In the genomic region with DNA sequence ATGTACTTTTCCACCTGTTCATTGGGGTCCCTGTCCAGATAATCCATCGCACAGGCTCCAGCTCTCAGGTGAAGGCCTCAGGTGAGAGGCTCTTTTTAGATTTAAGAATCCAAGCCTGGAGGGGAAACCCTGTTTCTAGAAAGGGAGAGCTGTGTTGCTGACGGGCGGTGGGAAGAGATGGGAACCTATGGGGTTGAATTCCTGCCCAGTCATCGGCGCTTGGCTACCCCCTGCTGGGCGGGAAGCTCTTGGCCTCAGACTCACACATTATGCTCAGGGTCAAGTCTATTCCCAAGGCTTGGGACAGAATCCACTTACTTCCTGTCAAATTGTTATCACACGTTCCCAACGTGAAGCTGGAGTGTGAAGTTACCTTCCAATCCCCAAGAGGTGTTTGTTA, we compare ENCODE assay signal across 8 cellular contexts.
A peak's percentile ranks its signal among the peaks of the same experiment; 100 is the strongest.
DNase-seq lines count a peak whose midpoint lies in the region; ATAC-seq and TF ChIP-seq lines count a peak whose summit lies in the region.

No MANE protein-coding gene starts in this region.

- peak; percentile 74 for DNase-seq in PC-3
- peak; percentile 16 for DNase-seq in fibroblast of the conjunctiva (ENCODE audit: low read depth)
- DNase-seq in sigmoid colon = peak; percentile 89
- no peak for DNase-seq in GM19238 (ENCODE audit: insufficient read length, low spot score)
- no peak for DNase-seq in T-helper 17 cell
- DNase-seq in activated CD4-positive, alpha-beta T cell treated with anti-CD3 and anti-CD28 coated beads, Interleukin-2, amount 10 ng/mL, durations not matched to agents 24 days and 14 days = no peak

- ATAC-seq in PC-3 = peak; percentile 85
- ATAC-seq in GM18858 (IDR thresholded peaks at IDR 0.05; ENCODE audit: unreplicated experiment) = no peak
- no peak for ATAC-seq in T-helper 17 cell

- no peak overlapping the region for H3K4me2 ChIP-seq in PC-3 (ENCODE audit: low read length)

- BruUV-seq in PC-3 (replicated peaks; lab: Mats Ljungman, UMichigan) = no TSS peak

- no peak overlapping the region for H3K4me3 Mint-ChIP-seq in T-helper 17 cell
- H3K4me3 Mint-ChIP-seq in activated CD4-positive, alpha-beta T cell treated with anti-CD3 and anti-CD28 coated beads, Interleukin-2, amount 10 ng/mL, durations not matched to agents 24 days and 14 days = no peak overlapping the region

- TF ChIP-seq CTCF in HEK293 (tag by site-specific recombination; IDR thresholded peaks at IDR 0.05) (peak; percentile 23; the same call in 1 of the 2 replicates), PC-3 (conservative IDR thresholded peaks at IDR 0.05; ENCODE audit: low read depth, low read length) (peak; percentile 84), sigmoid colon (IDR thresholded peaks at IDR 0.05) (peak; percentile 27 to 51 (median 45))

- H3K4me1 ChIP-seq in HEK293 (ENCODE audit: control insufficient read depth, insufficient read depth, low read length) (peaks cover 4% of the 10 kb centered on the region; the same call in 1 of the 2 replicates), PC-3 (ENCODE audit: insufficient read depth, low read length) (no peaks in the 10 kb centered on the region), sigmoid colon (peaks cover 0 to 50% (median 27%) of the 10 kb centered on the region in 4 donors)

- no peak for TF ChIP-seq EP300 in sigmoid colon (IDR thresholded peaks at IDR 0.05)

- 19 to 24% methylated on average over 8 of the region's 8 CpGs for WGBS in sigmoid colon, 2 donors

- H3F3A ChIP-seq in PC-3 (ENCODE audit: low read length, unreplicated experiment) = no peaks in the 10 kb centered on the region

- H4K20me1 ChIP-seq in PC-3 (ENCODE audit: low read length) = no peaks in the 10 kb centered on the region

- H3K36me3 ChIP-seq in HEK293 (ENCODE audit: control insufficient read depth in 2 of 2, insufficient read depth in 1 of 2, low read length in 2 of 2) = no peaks in the 10 kb centered on the region
- no peaks in the 10 kb centered on the region for H3K36me3 ChIP-seq in PC-3 (ENCODE audit: low read depth, low read length)
- H3K36me3 ChIP-seq in sigmoid colon = no peaks in the 10 kb centered on the region

- H3K27me3 ChIP-seq in PC-3 (ENCODE audit: low read length) (no peaks in the 10 kb centered on the region), sigmoid colon (no peaks in the 10 kb centered on the region)

- H3K9me3 Mint-ChIP-seq in activated CD4-positive, alpha-beta T cell treated with anti-CD3 and anti-CD28 coated beads, Interleukin-2, amount 10 ng/mL, durations not matched to agents 24 days and 14 days = no peaks in the 10 kb centered on the region

- intact Hi-C loops in PC-3 (cut with micrococcal nuclease) = loop anchor here (10.0 kb wide), 1 partner anchor 780 kb away; a partner anchor contains a TSS
- intact Hi-C loops in sigmoid colon (cut with DNase I) = loop anchor here (2.0 to 10.0 kb wide), 7 partner anchors 223 to 782 kb away; no protein-coding TSS in a partner anchor
- intact Hi-C loops in activated CD4-positive, alpha-beta T cell treated with anti-CD3 and anti-CD28 coated beads, Interleukin-2, amount 10 ng/mL, durations not matched to agents 24 days and 14 days (cut with micrococcal nuclease) = no loop called here

- CTCF ChIA-PET in HEK293 (lab: Yijun Ruan, JAX) = interaction anchor here (0.5 to 1.2 kb wide), 9 partner anchors 54 to 1574 kb away, joined by 3 to 5 read pairs (median 3); no protein-coding TSS in a partner anchor
- CTCF ChIA-PET in PC-3 (lab: Charles Lee) = no interaction called here

- H3K27ac ChIP-seq in HEK293 (ENCODE audit: extremely low read depth, low read depth, low read length) (no peak overlapping the region; the same call in 1 of the 2 replicates), PC-3 (ENCODE audit: low read length) (no peak overlapping the region), sigmoid colon (peak overlapping the region; percentile 65 to 83 (median 74))

- H3K79me2 ChIP-seq in PC-3 (ENCODE audit: low read length) = no peaks in the 10 kb centered on the region

- no peak for TF ChIP-seq POLR2A in sigmoid colon (IDR thresholded peaks at IDR 0.05)

- H3K9me3 ChIP-seq in HEK293 (ENCODE audit: control insufficient read depth, insufficient read depth, low read depth, low read length) (no peaks in the 10 kb centered on the region), PC-3 (ENCODE audit: low read length) (no peaks in the 10 kb centered on the region), sigmoid colon (no peaks in the 10 kb centered on the region), T-helper 17 cell (ENCODE audit: control insufficient read depth, low read length, poor library complexity, severe bottlenecking) (no peaks in the 10 kb centered on the region)

- no peak overlapping the region for H3K27ac Mint-ChIP-seq in T-helper 17 cell
- no peak overlapping the region for H3K27ac Mint-ChIP-seq in activated CD4-positive, alpha-beta T cell treated with anti-CD3 and anti-CD28 coated beads, Interleukin-2, amount 10 ng/mL, durations not matched to agents 24 days and 14 days

- H2AFZ ChIP-seq in PC-3 (ENCODE audit: low read length) = peak overlapping the region; percentile 25

- H3K4me1 Mint-ChIP-seq in T-helper 17 cell = no peaks in the 10 kb centered on the region
- H3K4me1 Mint-ChIP-seq in activated CD4-positive, alpha-beta T cell treated with anti-CD3 and anti-CD28 coated beads, Interleukin-2, amount 10 ng/mL, durations not matched to agents 24 days and 14 days = no peaks in the 10 kb centered on the region

- no peak overlapping the region for H3K4me3 ChIP-seq in HEK293 (ENCODE audit: low read depth, low read length)
- H3K4me3 ChIP-seq in PC-3 (ENCODE audit: low read length) = no peak overlapping the region
- H3K4me3 ChIP-seq in sigmoid colon = peak overlapping the region in 1 of 4 donors; percentile 17

- POLR2A ChIA-PET in HEK293 (lab: Yijun Ruan, JAX) = no interaction called here
- POLR2A ChIA-PET in PC-3 (lab: Charles Lee; ENCODE audit: unreplicated experiment) = no interaction called here

- no peaks in the 10 kb centered on the region for H3K9me2 ChIP-seq in PC-3 (replicated peaks; ENCODE audit: low read length)

- no peaks in the 10 kb centered on the region for H3K36me3 Mint-ChIP-seq in T-helper 17 cell (ENCODE audit: low read depth)
- no peaks in the 10 kb centered on the region for H3K36me3 Mint-ChIP-seq in activated CD4-positive, alpha-beta T cell treated with anti-CD3 and anti-CD28 coated beads, Interleukin-2, amount 10 ng/mL, durations not matched to agents 24 days and 14 days (ENCODE audit: low read depth)

- H3K9ac ChIP-seq in PC-3 (ENCODE audit: low read length) = no peak overlapping the region

- H3K27me3 Mint-ChIP-seq in T-helper 17 cell = no peaks in the 10 kb centered on the region
- no peaks in the 10 kb centered on the region for H3K27me3 Mint-ChIP-seq in activated CD4-positive, alpha-beta T cell treated with anti-CD3 and anti-CD28 coated beads, Interleukin-2, amount 10 ng/mL, durations not matched to agents 24 days and 14 days

TF ChIP-seq in HEK293, 187 proteins besides CTCF, POLR2A, EP300 and RAD21 (continues in another document):
- TF ChIP-seq ZNF768 (tag by site-specific recombination; IDR thresholded peaks at IDR 0.05) = no peak
- TF ChIP-seq ZNF621 (tag by site-specific recombination; IDR thresholded peaks at IDR 0.05) = no peak
- TF ChIP-seq SALL2 (tag by site-specific recombination; IDR thresholded peaks at IDR 0.05; ENCODE audit: borderline replicate concordance) = no peak
- TF ChIP-seq, protein P1, sequence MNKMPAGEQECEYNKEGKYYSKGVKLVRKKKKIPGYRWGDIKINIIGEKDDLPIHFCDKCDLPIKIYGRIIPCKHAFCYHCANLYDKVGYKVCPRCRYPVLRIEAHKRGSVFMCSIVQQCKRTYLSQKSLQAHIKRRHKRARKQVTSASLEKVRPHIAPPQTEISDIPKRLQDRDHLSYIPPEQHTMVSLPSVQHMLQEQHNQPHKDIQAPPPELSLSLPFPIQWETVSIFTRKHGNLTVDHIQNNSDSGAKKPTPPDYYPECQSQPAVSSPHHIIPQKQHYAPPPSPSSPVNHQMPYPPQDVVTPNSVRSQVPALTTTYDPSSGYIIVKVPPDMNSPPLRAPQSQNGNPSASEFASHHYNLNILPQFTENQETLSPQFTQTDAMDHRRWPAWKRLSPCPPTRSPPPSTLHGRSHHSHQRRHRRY (tag by site-specific recombination; IDR thresholded peaks at IDR 0.05) = no peak
- TF ChIP-seq ZNF624 (tag by site-specific recombination; IDR thresholded peaks at IDR 0.05) = no peak
- TF ChIP-seq SP2 (tag by site-specific recombination; IDR thresholded peaks at IDR 0.05) = no peak
- TF ChIP-seq, protein P2, sequence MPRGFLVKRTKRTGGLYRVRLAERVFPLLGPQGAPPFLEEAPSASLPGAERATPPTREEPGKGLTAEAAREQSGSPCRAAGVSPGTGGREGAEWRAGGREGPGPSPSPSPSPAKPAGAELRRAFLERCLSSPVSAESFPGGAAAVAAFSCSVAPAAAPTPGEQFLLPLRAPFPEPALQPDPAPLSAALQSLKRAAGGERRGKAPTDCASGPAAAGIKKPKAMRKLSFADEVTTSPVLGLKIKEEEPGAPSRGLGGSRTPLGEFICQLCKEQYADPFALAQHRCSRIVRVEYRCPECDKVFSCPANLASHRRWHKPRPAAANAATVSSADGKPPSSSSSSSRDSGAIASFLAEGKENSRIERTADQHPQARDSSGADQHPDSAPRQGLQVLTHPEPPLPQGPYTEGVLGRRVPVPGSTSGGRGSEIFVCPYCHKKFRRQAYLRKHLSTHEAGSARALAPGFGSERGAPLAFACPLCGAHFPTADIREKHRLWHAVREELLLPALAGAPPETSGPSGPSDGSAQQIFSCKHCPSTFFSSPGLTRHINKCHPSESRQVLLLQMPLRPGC (tag by site-specific recombination; IDR thresholded peaks at IDR 0.05) = no peak

Comparison
In these comparisons a context has a peak if more than half of its experiments do, and no peak if none do; other contexts are left out.
1. H3K27ac ChIP-seq: peak in sigmoid colon (4 of 4); none in HEK293 (single experiment) and PC-3 (single experiment).
2. CTCF ChIP-seq: peak in every context shown above with its lines; median percentile 84 in PC-3; 45 in sigmoid colon; 23 in HEK293.
3. DNase-seq: peak in PC-3 (single experiment), fibroblast of the conjunctiva (single experiment) and sigmoid colon (single experiment); none in GM19238 (single experiment), T-helper 17 cell (0 of 3) and activated CD4-positive, alpha-beta T cell treated with anti-CD3 and anti-CD28 coated beads, Interleukin-2, amount 10 ng/mL, durations not matched to agents 24 days and 14 days (single experiment).